Comparison of ENCODE assay signal across 2 cellular contexts in genomic region chr17:31287932-31288331, GRCh38. TPM values are rescaled to one million over a fixed set of nuclear protein-coding genes. Genes with fewer than 3 reads are reported as not detected.
"Had no signal": no experiment of that assay in that cellular context is flagged by ENCODE, and none has a peak within 500 bp of the region (broad histone marks: within the 10 kb centered on the region; RNA-seq: fewer than 3 reads in every experiment).

No MANE protein-coding gene starts in this region.

RNA-seq across cellular contexts. Expression of gene OMG, which starts 9.1 kb away (rescaled TPM):
- total RNA-seq: M059J, NCI-H460 had no signal

RNA-seq across cellular contexts. Expression of gene EVI2A, which starts 33.5 kb away (rescaled TPM):
- total RNA-seq: NCI-H460 had no signal
